Comparison of ENCODE assay signal across 8 cellular contexts in genomic region chr19:35775298-35776101, GRCh38. TPM values are rescaled to one million over a fixed set of nuclear protein-coding genes. Genes with fewer than 3 reads are reported as not detected.
DNase-seq lines count a peak whose midpoint lies in the region; ATAC-seq and TF ChIP-seq lines count a peak whose summit lies in the region.

Gene ARHGAP33, plus strand, starts transcription at chr19:35775564. Its CDS starts 95 bp downstream, at chr19:35775659.

- no peaks in the 10 kb centered on the region for H3K27me3 ChIP-seq in GM06990 (replicated peaks; ENCODE audit: control insufficient read depth, insufficient read depth, low read length)
- H3K27me3 ChIP-seq in gastroesophageal sphincter: no peaks in the 10 kb centered on the region
- H3K27me3 ChIP-seq in neutrophil: no peaks in the 10 kb centered on the region

- 0% methylated on average over 14 to 15 of the region's 82 CpGs for WGBS in gastroesophageal sphincter (ENCODE audit: low coverage in 1 of 2), 2 donors

- TF ChIP-seq CTCF in GM06990 (IDR thresholded peaks at IDR 0.05; ENCODE audit: insufficient read depth, low read length, poor library complexity, severe bottlenecking) (no peak), NB4 (IDR thresholded peaks at IDR 0.05; ENCODE audit: low read depth, low read length) (no peak), gastroesophageal sphincter (IDR thresholded peaks at IDR 0.05) (peak in 1 of 4 experiments; percentile 23), neutrophil (IDR thresholded peaks at IDR 0.05) (peak; percentile 49)

- peak; percentile 95 for DNase-seq in GM06990 (ENCODE audit: extremely low read depth, insufficient read length)
- DNase-seq in NB4 (ENCODE audit: low read depth): peak; percentile 90
- peak; percentile 96 for DNase-seq in SK-N-DZ (ENCODE audit: low spot score)
- DNase-seq in activated naive CD4-positive, alpha-beta T cell treated with Interleukin-2 at 50 U/mL for 16 hours: peak; percentile 99
- DNase-seq in substantia nigra (lab: John Stamatoyannopoulos, UW): peak; percentile 65 to 99 (median 95)

- no peaks in the 10 kb centered on the region; the same call in 1 of the 2 replicates for H3K36me3 ChIP-seq in GM06990 (ENCODE audit: control insufficient read depth, insufficient read depth, low read length)
- H3K36me3 ChIP-seq in gastroesophageal sphincter: peaks cover 0 to 29% of the 10 kb centered on the region in 2 donors
- peaks cover 30% of the 10 kb centered on the region for H3K36me3 ChIP-seq in neutrophil

- H3K4me3 ChIP-seq in GM06990 (replicated peaks; ENCODE audit: low read depth, low read length): peak within 1 kb of the TSS; percentile 83
- peak within 1 kb of the TSS; percentile 28 for H3K4me3 ChIP-seq in NB4 (ENCODE audit: low read depth, low read length)
- peak within 1 kb of the TSS; percentile 54 to 94 for H3K4me3 ChIP-seq in gastroesophageal sphincter
- peak within 1 kb of the TSS; percentile 74 to 93 for H3K4me3 ChIP-seq in neutrophil (ENCODE audit: low read depth in 1 of 2, low read length in 1 of 2)

- H3K9me3 ChIP-seq in gastroesophageal sphincter: no peaks in the 10 kb centered on the region
- H3K9me3 ChIP-seq in neutrophil: no peaks in the 10 kb centered on the region

- H3K27ac ChIP-seq in gastroesophageal sphincter (peak within 1 kb of the TSS in 3 of 4 donors; percentile 41 to 79 (median 64)), neutrophil (peak within 1 kb of the TSS; percentile 61), substantia nigra (ENCODE audit: low read depth, low read length, poor library complexity, severe bottlenecking) (peak within 1 kb of the TSS; percentile 70)

- H3K4me1 ChIP-seq in gastroesophageal sphincter: peaks cover 0 to 21% (median 5%) of the 10 kb centered on the region in 3 donors
- peaks cover 15 to 19% of the 10 kb centered on the region in 2 experiments for H3K4me1 ChIP-seq in neutrophil (ENCODE audit: control insufficient read depth in 1 of 2, insufficient read depth in 1 of 2, low read depth in 1 of 2, low read length in 1 of 2)

- TF ChIP-seq POLR2A in NB4 (IDR thresholded peaks at IDR 0.05; ENCODE audit: extremely low read depth, insufficient read length) (peak; percentile 41), gastroesophageal sphincter (IDR thresholded peaks at IDR 0.05) (no peak)

- ATAC-seq in HG02571 (IDR thresholded peaks at IDR 0.05; ENCODE audit: unreplicated experiment) (peak; percentile 87), gastroesophageal sphincter (peak; percentile 98)

- TF ChIP-seq EP300 in gastroesophageal sphincter (IDR thresholded peaks at IDR 0.05): no peak

RNA-seq across cellular contexts. Expression of gene ARHGAP33, which starts in this region (rescaled TPM):
- 8.0 and 18.4 TPM in 2 replicates for polyA plus RNA-seq in SK-N-DZ (2014; cell fraction: cytosol; rRNA removed)
- 68.8 and 86.8 TPM in 2 replicates for polyA plus RNA-seq in SK-N-DZ (2014; cell fraction: nucleus; rRNA removed)
- total RNA-seq in gastroesophageal sphincter: 10 to 100 TPM in 1 of 4 donors, 1 to 10 TPM in 3; 3.1 to 22.6 (median 5.5) TPM

Comparison
In these comparisons a context has a peak if more than half of its experiments do, and no peak if none do; other contexts are left out.
1. Peak in every context shown above with its lines: DNase-seq, ATAC-seq, H3K4me3 ChIP-seq and H3K27ac ChIP-seq.
2. H3K4me3 ChIP-seq: peak in every context shown above with its lines; median percentile 84 in neutrophil; 83 in GM06990; 74 in gastroesophageal sphincter; 28 in NB4.